Comparison of ENCODE assay signal across 13 cellular contexts in genomic region chr2:62145478-62146100, GRCh38. TPM values are rescaled to one million over a fixed set of nuclear protein-coding genes. Genes with fewer than 3 reads are reported as not detected.
DNase-seq lines count a peak whose midpoint lies in the region; ATAC-seq and TF ChIP-seq lines count a peak whose summit lies in the region.
"Had no signal": no experiment of that assay in that cellular context is flagged by ENCODE, and none has a peak within 500 bp of the region (broad histone marks: within the 10 kb centered on the region; RNA-seq: fewer than 3 reads in every experiment).

No MANE protein-coding gene starts in this region.

- no peaks in the 10 kb centered on the region for H3K36me3 ChIP-seq in mucosa of descending colon (ENCODE audit: low read depth)
- H3K36me3 ChIP-seq: heart right ventricle had no signal

- DNase-seq in GF-D8 (lab: John Stamatoyannopoulos, UW): peak; percentile 16
- DNase-seq in RPMI8226: peak; percentile 30
- DNase-seq in LoVo (ENCODE audit: low spot score): no peak
- DNase-seq in AG08395 (ENCODE audit: low spot score): no peak
- DNase-seq in mucosa of descending colon: no peak
- DNase-seq: activated CD4-positive, alpha-beta T cell treated with anti-CD3 and anti-CD28 coated beads, Interleukin-2, amount 10 ng/mL, durations not matched to agents 24 days and 14 days; DND-41; heart right ventricle; NCI-H1436 treated with DMSO at 0.1 percent for 48 hours; occipital lobe had no signal

- ATAC-seq in GM19452 (IDR thresholded peaks at IDR 0.05; ENCODE audit: unreplicated experiment): peak; percentile 49
- ATAC-seq in HG03175 (IDR thresholded peaks at IDR 0.05; ENCODE audit: unreplicated experiment): peak; percentile 49
- no peak for ATAC-seq in GM19324 (IDR thresholded peaks at IDR 0.05; ENCODE audit: low FRiP score, unreplicated experiment)
- no peak for ATAC-seq in mucosa of descending colon
- ATAC-seq: heart right ventricle had no signal

- no peak for TF ChIP-seq CTCF in mucosa of descending colon (IDR thresholded peaks at IDR 0.05)

- no peaks in the 10 kb centered on the region for H3K9me3 ChIP-seq in mucosa of descending colon
- H3K9me3 ChIP-seq: heart right ventricle had no signal

- intact Hi-C loops in mucosa of descending colon (cut with DNase I, micrococcal nuclease): no loop called here

- no peak overlapping the region for H3K4me3 ChIP-seq in mucosa of descending colon
- H3K4me3 ChIP-seq: heart right ventricle had no signal

- H3K4me1 ChIP-seq in mucosa of descending colon (ENCODE audit: low read depth): no peaks in the 10 kb centered on the region

RNA-seq across cellular contexts. Expression of gene B3GNT2, which starts 50.3 kb away (rescaled TPM):
- 10 to 100 TPM; 27.1 to 44.6 (median 30.0) TPM for total RNA-seq in mucosa of descending colon

Comparison
In these comparisons a context has a peak if more than half of its experiments do, and no peak if none do; other contexts are left out.
1. DNase-seq: peak in GF-D8 (single experiment) and RPMI8226 (single experiment); none in LoVo (single experiment), AG08395 (single experiment) and mucosa of descending colon (0 of 3).
2. ATAC-seq: peak in GM19452 (single experiment) and HG03175 (single experiment); none in GM19324 (single experiment) and mucosa of descending colon (single experiment).